ENCODE assay signal across 18 cellular contexts in genomic region chr19:45578861-45579260, GRCh38. TPM values are rescaled to one million over a fixed set of nuclear protein-coding genes. Genes with fewer than 3 reads are reported as not detected.
DNase-seq lines count a peak whose midpoint lies in the region; ATAC-seq and TF ChIP-seq lines count a peak whose summit lies in the region.
"Had no signal": no experiment of that assay in that cellular context is flagged by ENCODE, and none has a peak within 500 bp of the region (broad histone marks: within the 10 kb centered on the region; RNA-seq: fewer than 3 reads in every experiment).

No MANE protein-coding gene starts in this region.

- no peak for TF ChIP-seq CTCF in Calu3 (IDR thresholded peaks at IDR 0.05; ENCODE audit: unreplicated experiment)
- TF ChIP-seq CTCF in esophagus squamous epithelium (IDR thresholded peaks at IDR 0.05) = no peak
- no peak for TF ChIP-seq CTCF in parathyroid adenoma (IDR thresholded peaks at IDR 0.05)
- TF ChIP-seq CTCF in smooth muscle cell (IDR thresholded peaks at IDR 0.05; ENCODE audit: borderline replicate concordance, insufficient read depth, poor library complexity, severe bottlenecking) = no peak

- H3K4me2 ChIP-seq in parathyroid adenoma (ENCODE audit: low read length) (peak overlapping the region; percentile 34), smooth muscle cell (no peak overlapping the region)

- H3K9me3 Mint-ChIP-seq in Calu3 (ENCODE audit: low read depth, unreplicated experiment) = no peaks in the 10 kb centered on the region
- H3K9me3 Mint-ChIP-seq: activated B cell treated with CpG ODN at 0.5 μM for 24 hours; naive thymus-derived CD4-positive, alpha-beta T cell; T-cell had no signal

- H3K4me1 ChIP-seq in esophagus squamous epithelium (peaks cover 14 to 73% (median 32%) of the 10 kb centered on the region in 3 donors), parathyroid adenoma (peaks cover 47% of the 10 kb centered on the region), smooth muscle cell (ENCODE audit: low read depth) (peaks cover 7% of the 10 kb centered on the region)

- CTCF ChIA-PET in Calu3 (lab: Charles Lee) = no interaction called here

- peaks cover 53% of the 10 kb centered on the region for H3K4me1 Mint-ChIP-seq in Calu3 (ENCODE audit: low read depth, unreplicated experiment)

- H3K9me3 ChIP-seq in esophagus squamous epithelium = no peaks in the 10 kb centered on the region
- no peaks in the 10 kb centered on the region for H3K9me3 ChIP-seq in parathyroid adenoma (ENCODE audit: control insufficient read depth, low read length)
- H3K9me3 ChIP-seq in smooth muscle cell (replicated peaks; ENCODE audit: low read depth) = no peaks in the 10 kb centered on the region
- H3K9me3 ChIP-seq: ascending aorta had no signal

- TF ChIP-seq POLR2A in esophagus squamous epithelium (IDR thresholded peaks at IDR 0.05) = no peak

- H2AFZ ChIP-seq in parathyroid adenoma (no peak overlapping the region), smooth muscle cell (ENCODE audit: low read depth) (no peak overlapping the region)

- H3K4me3 ChIP-seq in esophagus squamous epithelium = no peak overlapping the region
- peak overlapping the region; percentile 6 for H3K4me3 ChIP-seq in parathyroid adenoma (ENCODE audit: low read depth, low read length)
- no peak overlapping the region for H3K4me3 ChIP-seq in smooth muscle cell
- H3K4me3 ChIP-seq: ascending aorta, dorsolateral prefrontal cortex had no signal

- no peak overlapping the region for H3K4me3 Mint-ChIP-seq in Calu3 (ENCODE audit: low read depth, unreplicated experiment)
- H3K4me3 Mint-ChIP-seq: activated B cell treated with CpG ODN at 0.5 μM for 24 hours; naive thymus-derived CD4-positive, alpha-beta T cell; T-cell had no signal

- no peak for ATAC-seq in HG02884 (IDR thresholded peaks at IDR 0.05; ENCODE audit: unreplicated experiment)
- ATAC-seq in GM18498 (IDR thresholded peaks at IDR 0.05; ENCODE audit: unreplicated experiment) = no peak
- ATAC-seq: naive thymus-derived CD4-positive, alpha-beta T cell; T-cell had no signal

- WGBS in esophagus squamous epithelium, 2 donors = 33 to 53% methylated on average over 5 of the region's 5 CpGs
- WGBS in smooth muscle cell (ENCODE audit: low lambda C conversion rate) = 86% methylated on average over 5 of the region's 5 CpGs

- H3K27ac ChIP-seq in esophagus squamous epithelium (peak overlapping the region in 3 of 4 donors; percentile 73 to 86 (median 82)), parathyroid adenoma (peak overlapping the region; percentile 97), smooth muscle cell (ENCODE audit: low read depth) (no peak overlapping the region)
- H3K27ac ChIP-seq: ascending aorta, C4-2B had no signal

- H3K36me3 ChIP-seq in esophagus squamous epithelium = no peaks in the 10 kb centered on the region
- H3K36me3 ChIP-seq in parathyroid adenoma (ENCODE audit: control insufficient read depth, insufficient read depth, low read length) = no peaks in the 10 kb centered on the region
- H3K36me3 ChIP-seq in smooth muscle cell (ENCODE audit: low read depth) = no peaks in the 10 kb centered on the region
- H3K36me3 ChIP-seq: ascending aorta had no signal

- no peaks in the 10 kb centered on the region for H3K27me3 Mint-ChIP-seq in Calu3 (ENCODE audit: unreplicated experiment)
- H3K27me3 Mint-ChIP-seq: activated B cell treated with CpG ODN at 0.5 μM for 24 hours; naive thymus-derived CD4-positive, alpha-beta T cell; T-cell had no signal

- H3K36me3 Mint-ChIP-seq in Calu3 (ENCODE audit: insufficient read depth, unreplicated experiment) = peaks cover 29% of the 10 kb centered on the region

- no TSS peak for BruUV-seq in Calu3 (replicated peaks; lab: Mats Ljungman, UMichigan)

- H3K9ac ChIP-seq in parathyroid adenoma (no peak overlapping the region), smooth muscle cell (ENCODE audit: low read depth) (no peak overlapping the region)

- intact Hi-C loops in Calu3 (cut with micrococcal nuclease; ENCODE audit: unreplicated experiment) = no loop called here
- intact Hi-C loops in esophagus squamous epithelium (cut with DNase I) = no loop called here

- DNase-seq in Calu3 (no peak), RPMI7951 (ENCODE audit: low read depth) (peak; percentile 50), esophagus squamous epithelium (lab: John Stamatoyannopoulos, UW) (no peak), putamen (ENCODE audit: low spot score) (no peak), smooth muscle cell (lab: John Stamatoyannopoulos, UW; ENCODE audit: unreplicated experiment) (no peak)
- DNase-seq: activated B cell treated with CpG ODN at 0.5 μM for 24 hours; activated gamma-delta T cell; GOT3; naive thymus-derived CD4-positive, alpha-beta T cell; NCI-H2029; NCI-H526 treated with DMSO at 0.1 percent for 48 hours; T-cell had no signal

- H4K20me1 ChIP-seq in smooth muscle cell (ENCODE audit: low read depth) = no peaks in the 10 kb centered on the region

- peaks cover 8% of the 10 kb centered on the region for H3F3A ChIP-seq in smooth muscle cell (ENCODE audit: low read depth)

- peaks cover 23% of the 10 kb centered on the region for H3K79me2 ChIP-seq in parathyroid adenoma
- peaks cover 10% of the 10 kb centered on the region for H3K79me2 ChIP-seq in smooth muscle cell (ENCODE audit: low read depth)

- peak overlapping the region; percentile 68 for H3K27ac Mint-ChIP-seq in Calu3 (ENCODE audit: unreplicated experiment)
- H3K27ac Mint-ChIP-seq: activated B cell treated with CpG ODN at 0.5 μM for 24 hours had no signal

- H3K27me3 ChIP-seq in esophagus squamous epithelium (no peaks in the 10 kb centered on the region), parathyroid adenoma (ENCODE audit: control insufficient read depth, insufficient read depth, low read length) (no peaks in the 10 kb centered on the region), smooth muscle cell (ENCODE audit: low read depth) (no peaks in the 10 kb centered on the region)
- H3K27me3 ChIP-seq: ascending aorta, dorsolateral prefrontal cortex had no signal

RNA-seq across cellular contexts. Expression of gene OPA3, which starts 5.7 kb away (rescaled TPM):
- 14.2 and 17.1 TPM in 2 replicates for total RNA-seq in Calu3 (2022)
- total RNA-seq in RPMI7951 (2014; rRNA removed; shearing (Covaris generic)) = 5.2 and 8.4 TPM in 2 replicates
- total RNA-seq in esophagus squamous epithelium = 10 to 100 TPM in 2 of 4 donors, 1 to 10 TPM in 2; 4.7 to 12.4 (median 10.1) TPM
- total RNA-seq in smooth muscle cell = 6.2 and 8.8 TPM in 2 replicates
- 10.3 and 13.3 TPM in 2 replicates for polyA plus RNA-seq in smooth muscle cell

RNA-seq across cellular contexts. Expression of gene GPR4, which starts 23.2 kb away (rescaled TPM):
- total RNA-seq in Calu3 (2022) = not detected in 2 replicates
- total RNA-seq in RPMI7951 (2014; rRNA removed; shearing (Covaris generic)) = 0.10 TPM in 1 of 2 replicates, not detected in the other
- 1 to 10 TPM in 3 of 4 donors, under 1 TPM in 1; 0.76 to 1.4 (median 1.2) TPM for total RNA-seq in esophagus squamous epithelium
- total RNA-seq in smooth muscle cell = not detected in 2 replicates
- polyA plus RNA-seq in smooth muscle cell = 0.31 TPM in 1 of 2 replicates, not detected in the other
- total RNA-seq: activated B cell treated with CpG ODN at 0.5 μM for 24 hours; naive thymus-derived CD4-positive, alpha-beta T cell had no signal
- polyA plus RNA-seq: naive thymus-derived CD4-positive, alpha-beta T cell had no signal
